In the genomic region with DNA sequence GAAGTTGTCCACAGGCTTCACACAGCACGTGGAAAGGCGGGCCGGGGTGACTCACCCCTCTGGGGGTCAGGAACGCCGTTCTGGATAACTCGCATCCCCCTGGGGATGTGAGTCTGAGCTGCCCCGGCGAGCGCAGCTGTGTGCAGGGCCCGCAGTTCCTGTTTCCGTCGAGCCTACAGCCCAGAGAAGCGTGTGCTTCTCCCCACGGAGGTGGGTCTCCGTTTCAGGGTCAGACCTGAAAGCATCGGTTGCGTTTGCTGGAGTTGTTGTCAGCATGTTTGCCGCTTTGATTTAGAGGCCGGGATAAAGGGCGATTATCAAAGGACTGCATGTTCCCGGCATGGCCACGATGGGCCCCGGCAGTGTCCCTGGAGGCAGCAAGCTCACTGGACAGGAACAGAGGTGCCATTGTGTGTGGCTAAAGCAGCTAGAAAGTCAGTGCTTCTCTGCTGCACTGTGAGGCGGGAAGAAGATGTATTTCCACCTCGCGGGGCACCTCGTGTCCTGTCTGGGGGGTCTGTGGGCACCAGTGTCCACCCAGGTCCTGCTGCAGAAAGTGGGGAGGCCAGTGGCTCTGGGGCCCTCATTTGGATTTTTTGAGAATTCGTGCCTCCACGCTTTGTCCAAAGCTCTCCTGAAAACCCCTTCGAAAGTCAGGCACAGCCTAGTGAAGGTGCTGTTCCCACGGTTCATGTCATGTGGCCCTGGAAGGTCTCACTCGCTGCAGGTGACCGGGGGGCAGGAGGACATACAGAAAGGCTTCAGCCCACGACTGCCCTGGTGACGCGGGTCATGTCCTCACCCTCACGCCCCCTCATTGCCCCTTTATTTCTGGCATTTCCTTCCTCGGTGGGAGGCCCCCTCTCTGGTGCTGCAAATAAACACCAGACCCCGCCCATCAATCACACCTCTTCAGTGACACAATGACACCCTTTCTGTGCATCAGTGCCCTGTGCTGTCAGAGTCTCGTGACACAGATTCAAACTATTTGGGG, we compare ENCODE assay signal across 9 cellular contexts. TPM values are rescaled to one million over a fixed set of nuclear protein-coding genes. Genes with fewer than 3 reads are reported as not detected.
DNase-seq lines count a peak whose midpoint lies in the region; ATAC-seq lines count a peak whose summit lies in the region.
"Had no signal": no experiment of that assay in that cellular context is flagged by ENCODE, and none has a peak within 500 bp of the region (broad histone marks: within the 10 kb centered on the region; RNA-seq: fewer than 3 reads in every experiment).

No MANE protein-coding gene starts in this region.

- ATAC-seq in HG03060 (IDR thresholded peaks at IDR 0.05; ENCODE audit: low read depth, unreplicated experiment), result peak; percentile 41

- H3K9me3 Mint-ChIP-seq in activated naive CD8-positive, alpha-beta T cell treated with anti-CD3 and anti-CD28 coated beads for 36 hours, result no peaks in the 10 kb centered on the region
- no peaks in the 10 kb centered on the region for H3K9me3 Mint-ChIP-seq in activated CD4-positive, alpha-beta T cell treated with anti-CD3 and anti-CD28 coated beads, Interleukin-2, amount 10 ng/mL, durations not matched to agents 24 days and 14 days

- H3K36me3 Mint-ChIP-seq in activated naive CD8-positive, alpha-beta T cell treated with anti-CD3 and anti-CD28 coated beads for 36 hours, result no peaks in the 10 kb centered on the region
- no peaks in the 10 kb centered on the region for H3K36me3 Mint-ChIP-seq in activated CD4-positive, alpha-beta T cell treated with anti-CD3 and anti-CD28 coated beads, Interleukin-2, amount 10 ng/mL, durations not matched to agents 24 days and 14 days (ENCODE audit: low read depth)

- H3K27me3 ChIP-seq in layer of hippocampus (ENCODE audit: control insufficient read depth, insufficient read depth, low read length), result no peaks in the 10 kb centered on the region

- H3K27me3 Mint-ChIP-seq in activated naive CD8-positive, alpha-beta T cell treated with anti-CD3 and anti-CD28 coated beads for 36 hours, result peaks cover 5% of the 10 kb centered on the region
- H3K27me3 Mint-ChIP-seq in activated CD4-positive, alpha-beta T cell treated with anti-CD3 and anti-CD28 coated beads, Interleukin-2, amount 10 ng/mL, durations not matched to agents 24 days and 14 days, result no peaks in the 10 kb centered on the region

- H3K4me1 Mint-ChIP-seq in activated naive CD8-positive, alpha-beta T cell treated with anti-CD3 and anti-CD28 coated beads for 36 hours, result peaks cover 21% of the 10 kb centered on the region
- H3K4me1 Mint-ChIP-seq in activated CD4-positive, alpha-beta T cell treated with anti-CD3 and anti-CD28 coated beads, Interleukin-2, amount 10 ng/mL, durations not matched to agents 24 days and 14 days, result peaks cover 11% of the 10 kb centered on the region

- H3K4me3 Mint-ChIP-seq in activated naive CD8-positive, alpha-beta T cell treated with anti-CD3 and anti-CD28 coated beads for 36 hours, result no peak overlapping the region
- no peak overlapping the region for H3K4me3 Mint-ChIP-seq in activated CD4-positive, alpha-beta T cell treated with anti-CD3 and anti-CD28 coated beads, Interleukin-2, amount 10 ng/mL, durations not matched to agents 24 days and 14 days

- H3K27ac Mint-ChIP-seq in activated naive CD8-positive, alpha-beta T cell treated with anti-CD3 and anti-CD28 coated beads for 36 hours, result peak overlapping the region; percentile 4
- H3K27ac Mint-ChIP-seq in activated CD4-positive, alpha-beta T cell treated with anti-CD3 and anti-CD28 coated beads, Interleukin-2, amount 10 ng/mL, durations not matched to agents 24 days and 14 days, result no peak overlapping the region

- peak overlapping the region; percentile 83 for H3K27ac ChIP-seq in layer of hippocampus (ENCODE audit: low read depth, low read length)
- H3K27ac ChIP-seq: parathyroid adenoma had no signal

- DNase-seq in NOMO-1 (lab: John Stamatoyannopoulos, UW; ENCODE audit: unreplicated experiment in 2 of 2), result peak; percentile 28 to 31
- DNase-seq in NOMO-1 treated with dmso at 0.1 percent for 144 hours (lab: John Stamatoyannopoulos, UW; ENCODE audit: unreplicated experiment), result no peak
- DNase-seq in activated naive CD8-positive, alpha-beta T cell treated with anti-CD3 and anti-CD28 coated beads for 36 hours, result no peak
- no peak for DNase-seq in activated CD4-positive, alpha-beta T cell treated with anti-CD3 and anti-CD28 coated beads, Interleukin-2, amount 10 ng/mL, durations not matched to agents 24 days and 14 days
- no peak for DNase-seq in activated CD4-positive, alpha-beta T cell treated with anti-CD3 and anti-CD28 coated beads for 4 hours
- no peak for DNase-seq in HK-2 (ENCODE audit: unreplicated experiment)

- intact Hi-C loops in activated CD4-positive, alpha-beta T cell treated with anti-CD3 and anti-CD28 coated beads, Interleukin-2, amount 10 ng/mL, durations not matched to agents 24 days and 14 days (cut with micrococcal nuclease), result no loop called here

RNA-seq across cellular contexts. Expression of a gene that starts 27.4 kb away (rescaled TPM):
- 100 to 1,000 TPM; 335 to 339 TPM for total RNA-seq in activated naive CD8-positive, alpha-beta T cell treated with anti-CD3 and anti-CD28 coated beads for 36 hours
- 305 and 307 TPM in 2 replicates for total RNA-seq in activated CD4-positive, alpha-beta T cell treated with anti-CD3 and anti-CD28 coated beads, Interleukin-2, amount 10 ng/mL, durations not matched to agents 24 days and 14 days

RNA-seq across cellular contexts. Expression of a gene that starts 49.1 kb away (rescaled TPM):
- 1 to 10 TPM; 9.1 to 9.4 TPM for total RNA-seq in activated naive CD8-positive, alpha-beta T cell treated with anti-CD3 and anti-CD28 coated beads for 36 hours
- 10.8 and 12.2 TPM in 2 replicates for total RNA-seq in activated CD4-positive, alpha-beta T cell treated with anti-CD3 and anti-CD28 coated beads, Interleukin-2, amount 10 ng/mL, durations not matched to agents 24 days and 14 days

RNA-seq across cellular contexts. Expression of a gene that starts 49.4 kb away (rescaled TPM):
- 10 to 100 TPM; 48.7 to 49.0 TPM for total RNA-seq in activated naive CD8-positive, alpha-beta T cell treated with anti-CD3 and anti-CD28 coated beads for 36 hours
- 58.4 and 62.9 TPM in 2 replicates for total RNA-seq in activated CD4-positive, alpha-beta T cell treated with anti-CD3 and anti-CD28 coated beads, Interleukin-2, amount 10 ng/mL, durations not matched to agents 24 days and 14 days

Comparison
In these comparisons a context has a peak if more than half of its experiments do, and no peak if none do; other contexts are left out.
1. DNase-seq: peak in NOMO-1 (2 of 2); none in NOMO-1 treated with dmso at 0.1 percent for 144 hours (single experiment), activated naive CD8-positive, alpha-beta T cell treated with anti-CD3 and anti-CD28 coated beads for 36 hours (single experiment), activated CD4-positive, alpha-beta T cell treated with anti-CD3 and anti-CD28 coated beads, Interleukin-2, amount 10 ng/mL, durations not matched to agents 24 days and 14 days (single experiment), activated CD4-positive, alpha-beta T cell treated with anti-CD3 and anti-CD28 coated beads for 4 hours (0 of 2) and HK-2 (single experiment).